9 cellular contexts compared by ENCODE assay signal in the genomic region with DNA sequence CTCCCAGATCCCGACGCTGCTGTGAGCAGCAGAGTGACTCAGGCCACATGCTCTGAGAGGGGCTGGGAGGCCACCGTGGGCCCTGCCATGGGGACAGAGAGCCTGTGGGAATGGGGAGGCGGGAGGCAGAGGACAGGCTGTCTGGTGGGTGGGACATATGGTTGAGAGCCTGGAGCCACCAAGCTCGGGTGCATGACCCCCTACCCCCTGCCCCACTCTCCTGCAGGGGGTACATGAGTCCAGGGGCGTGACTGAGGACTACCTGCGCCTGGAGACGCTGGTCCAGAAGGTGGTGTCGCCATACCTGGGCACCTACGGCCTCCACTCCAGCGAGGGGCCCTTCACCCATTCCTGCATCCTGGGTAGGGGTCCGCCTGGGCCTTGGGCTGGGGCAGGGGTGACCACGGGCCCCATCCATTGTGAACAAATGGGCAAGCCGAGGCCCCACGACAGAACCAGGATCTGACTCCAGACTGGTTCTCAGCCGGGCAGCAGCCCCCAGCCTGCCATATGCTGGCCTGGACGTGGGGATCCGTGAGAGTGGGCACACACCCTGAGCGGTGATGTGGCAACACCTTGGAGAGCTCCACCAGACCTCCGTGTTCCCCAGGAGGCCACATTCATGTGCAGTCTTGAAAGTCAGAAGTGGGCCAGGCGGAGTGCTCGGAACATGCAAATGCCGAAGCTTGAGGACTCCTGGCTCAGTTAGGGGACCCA. TPM values are rescaled to one million over a fixed set of nuclear protein-coding genes. Genes with fewer than 3 reads are reported as not detected.
"Had no signal": no experiment of that assay in that cellular context is flagged by ENCODE, and none has a peak within 500 bp of the region (broad histone marks: within the 10 kb centered on the region; RNA-seq: fewer than 3 reads in every experiment).

No MANE protein-coding gene starts in this region.

- H3K4me3 ChIP-seq: adrenal gland, MG63, Peyer's patch, SJSA1 had no signal

- H3K27me3 ChIP-seq: MG63, Peyer's patch, SJSA1 had no signal

- H3K36me3 ChIP-seq: adrenal gland, MG63, SJSA1 had no signal

- DNase-seq: NCI-H1092 treated with DMSO at 0.1 percent for 48 hours, NCI-H1417 treated with DMSO at 0.1 percent for 48 hours, NCI-H2029 treated with DMSO at 0.1 percent for 48 hours, NCI-H510A treated with DMSO at 0.1 percent for 48 hours had no signal

- H3K27ac ChIP-seq: adrenal gland, Peyer's patch, RWPE1, SJSA1 had no signal

- H3K9me3 ChIP-seq: adrenal gland, MG63, Peyer's patch, SJSA1 had no signal

RNA-seq across cellular contexts. Expression of gene ARHGAP8, which starts 17.4 kb away (rescaled TPM):
- total RNA-seq: SJSA1 had no signal
